ENCODE assay signal across 16 cellular contexts in genomic region chr4:56990109-56990508, GRCh38. TPM values are rescaled to one million over a fixed set of nuclear protein-coding genes. Genes with fewer than 3 reads are reported as not detected.
A peak's percentile ranks its signal among the peaks of the same experiment; 100 is the strongest.
DNase-seq lines count a peak whose midpoint lies in the region; ATAC-seq and TF ChIP-seq lines count a peak whose summit lies in the region.
"Had no signal": no experiment of that assay in that cellular context is flagged by ENCODE, and none has a peak within 500 bp of the region (broad histone marks: within the 10 kb centered on the region; RNA-seq: fewer than 3 reads in every experiment).

No MANE protein-coding gene starts in this region.

- ATAC-seq in GM21447 (IDR thresholded peaks at IDR 0.05; ENCODE audit: unreplicated experiment): no peak
- ATAC-seq in left cardiac atrium: no peak
- ATAC-seq: activated CD8-positive, alpha-beta memory T cell treated with anti-CD3 and anti-CD28 coated beads, Interleukin-2, amount 10 ng/mL, durations not matched to agents 7 days and 5 days had no signal

- intact Hi-C loops in lower leg skin (cut with DNase I; ENCODE audit: low total_unique reads): no loop called here
- intact Hi-C loops in left cardiac atrium (cut with DNase I): no loop called here

- no peaks in the 10 kb centered on the region for H3K9me3 ChIP-seq in HEK293 (ENCODE audit: control insufficient read depth, insufficient read depth, low read depth, low read length)
- H3K9me3 ChIP-seq: SJSA1, transverse colon had no signal

- 90 to 95% methylated on average over 2 of the region's 2 CpGs for WGBS in lower leg skin, 2 donors

- no peak overlapping the region for H3K4me3 ChIP-seq in HEK293 (ENCODE audit: low read depth, low read length)
- no peak overlapping the region for H3K4me3 ChIP-seq in foreskin fibroblast (ENCODE audit: low read depth in 1 of 2, low read length in 2 of 2)
- H3K4me3 ChIP-seq in lower leg skin (ENCODE audit: low read depth, poor library complexity, severe bottlenecking): no peak overlapping the region
- H3K4me3 ChIP-seq: SJSA1, transverse colon had no signal

- DNase-seq in Daoy (ENCODE audit: low read depth): peak; percentile 6
- peak; percentile 23 for DNase-seq in astrocyte of the hippocampus (ENCODE audit: low read depth, low spot score)
- DNase-seq in foreskin fibroblast: peak; percentile 13 to 61
- DNase-seq in AML-193 (lab: John Stamatoyannopoulos, UW): no peak
- DNase-seq in lower leg skin (ENCODE audit: low spot score in 2 of 2): no peak
- DNase-seq in left cardiac atrium: no peak
- DNase-seq: activated CD8-positive, alpha-beta memory T cell treated with anti-CD3 and anti-CD28 coated beads, Interleukin-2, amount 10 ng/mL, durations not matched to agents 7 days and 5 days; activated naive CD4-positive, alpha-beta T cell treated with anti-CD3 and anti-CD28 coated beads, Interleukin-2, amount 50 U/mL, for 16 hours; NCI-H1105; retina; stimulated activated CD4-positive, alpha-beta T cell treated with anti-CD3 and anti-CD28 coated beads, Interleukin-2, amount 100 ng/mL, for 24 hours; transverse colon had no signal

- no peak overlapping the region for H3K27ac ChIP-seq in HEK293 (ENCODE audit: extremely low read depth, low read depth, low read length)
- H3K27ac ChIP-seq: C4-2B, SJSA1, transverse colon had no signal

- TF ChIP-seq CTCF in HEK293 (tag by site-specific recombination; IDR thresholded peaks at IDR 0.05) (no peak), foreskin fibroblast (IDR thresholded peaks at IDR 0.05; ENCODE audit: low read depth, low read length) (no peak), lower leg skin (IDR thresholded peaks at IDR 0.05) (no peak)

- H3K36me3 ChIP-seq in HEK293 (ENCODE audit: control insufficient read depth in 2 of 2, insufficient read depth in 1 of 2, low read length in 2 of 2): peaks cover 33 to 87% of the 10 kb centered on the region in 2 experiments

- no peak for TF ChIP-seq POLR2A in lower leg skin (IDR thresholded peaks at IDR 0.05)

- CTCF ChIA-PET in HEK293 (lab: Yijun Ruan, JAX): interaction anchor here (0.6 kb wide), 1 partner anchor 172 kb away, joined by 4 read pairs; no protein-coding TSS in a partner anchor

- POLR2A ChIA-PET in HEK293 (lab: Yijun Ruan, JAX): interaction anchor here (2.3 kb wide), 1 partner anchor 11 kb away, joined by 10 read pairs; the partner anchor contains the start of gene POLR2B

- H3K4me1 ChIP-seq in HEK293 (ENCODE audit: control insufficient read depth, insufficient read depth, low read length): no peaks in the 10 kb centered on the region
- H3K4me1 ChIP-seq: SJSA1 had no signal

TF ChIP-seq in HEK293, 187 proteins besides CTCF, POLR2A, EP300 and RAD21 (continues in another document):
- TF ChIP-seq ZNF292 (tag by site-specific recombination; IDR thresholded peaks at IDR 0.05; ENCODE audit: borderline replicate concordance, low read depth) (no peak), ZNF248 (tag by site-specific recombination; IDR thresholded peaks at IDR 0.05) (no peak), ZNF350 (tag by site-specific recombination; IDR thresholded peaks at IDR 0.05) (no peak), ZNF2 (tag by site-specific recombination; IDR thresholded peaks at IDR 0.05) (no peak), ZNF501 (tag by site-specific recombination; IDR thresholded peaks at IDR 0.05) (no peak), ZNF629 (tag by site-specific recombination; IDR thresholded peaks at IDR 0.05) (0 out of 2 replicates have a peak, but pooled peaks have one; percentile 29), ZNF660 (tag by site-specific recombination; IDR thresholded peaks at IDR 0.05) (0 out of 2 replicates have a peak, but pooled peaks have one; percentile 28), SP7 (tag by site-specific recombination; IDR thresholded peaks at IDR 0.05) (no peak), ZSCAN23 (tag by site-specific recombination; IDR thresholded peaks at IDR 0.05) (no peak), ZNF114 (tag by site-specific recombination; IDR thresholded peaks at IDR 0.05) (no peak), ZFP3 (tag by site-specific recombination; IDR thresholded peaks at IDR 0.05; ENCODE audit: low read depth) (no peak), ZBTB6 (tag by site-specific recombination; IDR thresholded peaks at IDR 0.05) (no peak), SCRT2 (tag by site-specific recombination; IDR thresholded peaks at IDR 0.05) (no peak), WT1 (tag by site-specific recombination; IDR thresholded peaks at IDR 0.05) (no peak), ZNF596 (tag by site-specific recombination; IDR thresholded peaks at IDR 0.05) (no peak), ZNF266 (tag by site-specific recombination; IDR thresholded peaks at IDR 0.05; ENCODE audit: low read depth) (no peak)
- TF ChIP-seq, protein P1, sequence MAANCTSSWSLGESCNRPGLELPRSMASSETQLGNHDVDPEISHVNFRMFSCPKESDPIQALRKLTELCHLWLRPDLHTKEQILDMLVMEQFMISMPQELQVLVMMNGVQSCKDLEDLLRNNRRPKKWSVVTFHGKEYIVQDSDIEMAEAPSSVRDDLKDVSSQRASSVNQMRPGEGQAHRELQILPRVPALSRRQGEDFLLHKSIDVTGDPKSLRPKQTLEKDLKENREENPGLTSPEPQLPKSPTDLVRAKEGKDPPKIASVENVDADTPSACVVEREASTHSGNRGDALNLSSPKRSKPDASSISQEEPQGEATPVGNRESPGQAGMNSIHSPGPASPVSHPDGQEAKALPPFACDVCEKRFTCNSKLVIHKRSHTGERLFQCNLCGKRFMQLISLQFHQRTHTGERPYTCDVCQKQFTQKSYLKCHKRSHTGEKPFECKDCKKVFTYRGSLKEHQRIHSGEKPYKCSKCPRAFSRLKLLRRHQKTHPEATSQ (tag by site-specific recombination; IDR thresholded peaks at IDR 0.05): no peak
- TF ChIP-seq, protein P2, sequence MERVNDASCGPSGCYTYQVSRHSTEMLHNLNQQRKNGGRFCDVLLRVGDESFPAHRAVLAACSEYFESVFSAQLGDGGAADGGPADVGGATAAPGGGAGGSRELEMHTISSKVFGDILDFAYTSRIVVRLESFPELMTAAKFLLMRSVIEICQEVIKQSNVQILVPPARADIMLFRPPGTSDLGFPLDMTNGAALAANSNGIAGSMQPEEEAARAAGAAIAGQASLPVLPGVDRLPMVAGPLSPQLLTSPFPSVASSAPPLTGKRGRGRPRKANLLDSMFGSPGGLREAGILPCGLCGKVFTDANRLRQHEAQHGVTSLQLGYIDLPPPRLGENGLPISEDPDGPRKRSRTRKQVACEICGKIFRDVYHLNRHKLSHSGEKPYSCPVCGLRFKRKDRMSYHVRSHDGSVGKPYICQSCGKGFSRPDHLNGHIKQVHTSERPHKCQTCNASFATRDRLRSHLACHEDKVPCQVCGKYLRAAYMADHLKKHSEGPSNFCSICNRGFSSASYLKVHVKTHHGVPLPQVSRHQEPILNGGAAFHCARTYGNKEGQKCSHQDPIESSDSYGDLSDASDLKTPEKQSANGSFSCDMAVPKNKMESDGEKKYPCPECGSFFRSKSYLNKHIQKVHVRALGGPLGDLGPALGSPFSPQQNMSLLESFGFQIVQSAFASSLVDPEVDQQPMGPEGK (tag by site-specific recombination; IDR thresholded peaks at IDR 0.05): no peak
- TF ChIP-seq, protein P3, sequence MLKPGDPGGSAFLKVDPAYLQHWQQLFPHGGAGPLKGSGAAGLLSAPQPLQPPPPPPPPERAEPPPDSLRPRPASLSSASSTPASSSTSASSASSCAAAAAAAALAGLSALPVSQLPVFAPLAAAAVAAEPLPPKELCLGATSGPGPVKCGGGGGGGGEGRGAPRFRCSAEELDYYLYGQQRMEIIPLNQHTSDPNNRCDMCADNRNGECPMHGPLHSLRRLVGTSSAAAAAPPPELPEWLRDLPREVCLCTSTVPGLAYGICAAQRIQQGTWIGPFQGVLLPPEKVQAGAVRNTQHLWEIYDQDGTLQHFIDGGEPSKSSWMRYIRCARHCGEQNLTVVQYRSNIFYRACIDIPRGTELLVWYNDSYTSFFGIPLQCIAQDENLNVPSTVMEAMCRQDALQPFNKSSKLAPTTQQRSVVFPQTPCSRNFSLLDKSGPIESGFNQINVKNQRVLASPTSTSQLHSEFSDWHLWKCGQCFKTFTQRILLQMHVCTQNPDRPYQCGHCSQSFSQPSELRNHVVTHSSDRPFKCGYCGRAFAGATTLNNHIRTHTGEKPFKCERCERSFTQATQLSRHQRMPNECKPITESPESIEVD (tag by site-specific recombination; IDR thresholded peaks at IDR 0.05): 0 out of 2 replicates have a peak, but pooled peaks have one; percentile 15
- TF ChIP-seq, protein P4, sequence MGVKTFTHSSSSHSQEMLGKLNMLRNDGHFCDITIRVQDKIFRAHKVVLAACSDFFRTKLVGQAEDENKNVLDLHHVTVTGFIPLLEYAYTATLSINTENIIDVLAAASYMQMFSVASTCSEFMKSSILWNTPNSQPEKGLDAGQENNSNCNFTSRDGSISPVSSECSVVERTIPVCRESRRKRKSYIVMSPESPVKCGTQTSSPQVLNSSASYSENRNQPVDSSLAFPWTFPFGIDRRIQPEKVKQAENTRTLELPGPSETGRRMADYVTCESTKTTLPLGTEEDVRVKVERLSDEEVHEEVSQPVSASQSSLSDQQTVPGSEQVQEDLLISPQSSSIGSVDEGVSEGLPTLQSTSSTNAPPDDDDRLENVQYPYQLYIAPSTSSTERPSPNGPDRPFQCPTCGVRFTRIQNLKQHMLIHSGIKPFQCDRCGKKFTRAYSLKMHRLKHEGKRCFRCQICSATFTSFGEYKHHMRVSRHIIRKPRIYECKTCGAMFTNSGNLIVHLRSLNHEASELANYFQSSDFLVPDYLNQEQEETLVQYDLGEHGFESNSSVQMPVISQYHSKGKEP (tag by site-specific recombination; IDR thresholded peaks at IDR 0.05): no peak

RNA-seq across cellular contexts. Expression of gene POLR2B, which starts 11.4 kb away (rescaled TPM):
- 101 and 103 TPM in 2 replicates for total RNA-seq in Daoy (2014; rRNA removed; shearing (Covaris generic))
- 100 to 1,000 TPM in 1 of 4 donors, 10 to 100 TPM in 3; 47.5 to 109 (median 75.1) TPM for total RNA-seq in lower leg skin
- total RNA-seq in left cardiac atrium: 10 to 100 TPM; 67.0 to 78.4 TPM

RNA-seq across cellular contexts. Expression of gene NOA1, which starts 12.7 kb away (rescaled TPM):
- 7.0 and 10.6 TPM in 2 replicates for total RNA-seq in Daoy (2014; rRNA removed; shearing (Covaris generic))
- total RNA-seq in lower leg skin (10 to 100 TPM; 37.8 to 46.4 (median 42.9) TPM), left cardiac atrium (1 to 10 TPM; 8.8 to 9.2 TPM)

Comparison
In these comparisons a context has a peak if more than half of its experiments do, and no peak if none do; other contexts are left out.
1. DNase-seq: peak in Daoy (single experiment), astrocyte of the hippocampus (single experiment) and foreskin fibroblast (2 of 2); none in AML-193 (0 of 2), lower leg skin (0 of 2) and left cardiac atrium (single experiment).